Comparison of ENCODE assay signal across 22 cellular contexts in genomic region chr9:133063500-133064231, GRCh38.
"Had no signal": no experiment of that assay in that cellular context is flagged by ENCODE, and none has a peak within 500 bp of the region (broad histone marks: within the 10 kb centered on the region; RNA-seq: fewer than 3 reads in every experiment).

No MANE protein-coding gene starts in this region.

- H3K4me3 ChIP-seq: colonic mucosa, lung, sigmoid colon, tibial nerve, uterus had no signal

- H3K27me3 Mint-ChIP-seq: activated CD4-positive, alpha-beta T cell treated with anti-CD3 and anti-CD28 coated beads, Interleukin-2, amount 10 ng/mL, durations not matched to agents 7 days and 5 days had no signal

- H3K27ac ChIP-seq: colonic mucosa, epithelial cell of prostate, neutrophil, sigmoid colon, tibial nerve, uterus had no signal

- H3K27me3 ChIP-seq: colonic mucosa, sigmoid colon, tibial nerve, uterus had no signal

- H3K4me3 Mint-ChIP-seq: activated CD4-positive, alpha-beta T cell treated with anti-CD3 and anti-CD28 coated beads, Interleukin-2, amount 10 ng/mL, durations not matched to agents 7 days and 5 days; endodermal cell; natural killer cell had no signal

- H3K27ac Mint-ChIP-seq: endodermal cell, natural killer cell had no signal

- H3K36me3 Mint-ChIP-seq: activated naive CD4-positive, alpha-beta T cell treated with anti-CD3 and anti-CD28 coated beads, Interleukin-2, amount 50 U/mL, for 72 hours; natural killer cell had no signal

- H3K9me3 Mint-ChIP-seq: activated CD4-positive, alpha-beta T cell treated with anti-CD3 and anti-CD28 coated beads, Interleukin-2, amount 10 ng/mL, durations not matched to agents 7 days and 5 days; activated naive CD4-positive, alpha-beta T cell treated with anti-CD3 and anti-CD28 coated beads, Interleukin-2, amount 50 U/mL, for 72 hours; endodermal cell; natural killer cell had no signal

- H3K36me3 ChIP-seq: colonic mucosa, uterus had no signal

- H3K4me1 ChIP-seq: colonic mucosa, sigmoid colon, uterus had no signal

- DNase-seq: activated CD4-positive, alpha-beta T cell treated with anti-CD3 and anti-CD28 coated beads, Interleukin-2, amount 10 ng/mL, durations not matched to agents 7 days and 5 days; activated CD8-positive, alpha-beta memory T cell treated with anti-CD3 and anti-CD28 coated beads for 24 hours; activated CD8-positive, alpha-beta memory T cell treated with anti-CD3 and anti-CD28 coated beads, Interleukin-2, amount 50 U/mL, for 48 hours; activated T-cell treated with anti-CD3 and anti-CD28 coated beads, Interleukin-2, amount 50 U/mL, for 48 hours; amygdala; colonic mucosa; endodermal cell; foreskin fibroblast; glutamatergic neuron; hippocampal formation; natural killer cell; sigmoid colon; stimulated activated naive CD4-positive, alpha-beta T cell treated with Interleukin-2 at 50 U/mL for 16 hours; T1000; uterus had no signal

- H3K9me3 ChIP-seq: colonic mucosa, neutrophil, sigmoid colon, tibial nerve, uterus had no signal

- ATAC-seq: activated CD4-positive, CD25-positive, alpha-beta regulatory T cell treated with anti-CD3 and anti-CD28 coated beads, Interleukin-2, amount 50 U/mL, for 24 hours; activated naive CD4-positive, alpha-beta T cell treated with anti-CD3 and anti-CD28 coated beads, Interleukin-2, amount 50 U/mL, for 72 hours; natural killer cell had no signal

- FAIRE-seq: islet of Langerhans had no signal
